12 cellular contexts compared by ENCODE assay signal in the genomic region with DNA sequence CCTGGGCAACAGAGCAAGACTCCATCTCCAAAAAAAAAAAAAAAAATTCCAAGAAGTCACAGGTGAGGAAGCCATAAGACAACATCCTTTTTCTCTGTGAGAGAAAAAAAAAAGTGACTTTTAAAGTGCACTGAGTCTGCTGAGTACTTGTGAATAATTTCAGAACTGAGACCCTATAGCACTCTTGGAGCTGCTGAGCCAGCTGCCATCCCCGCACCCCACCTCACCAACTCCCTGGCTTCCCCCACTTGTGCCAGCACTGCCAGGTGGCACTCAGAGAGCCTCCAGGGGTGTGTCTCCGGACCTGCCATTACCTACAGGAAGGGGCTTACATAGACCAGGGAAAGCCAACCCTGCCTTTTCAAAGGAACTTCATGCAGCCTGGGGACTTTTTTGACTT.
"Had no signal": no experiment of that assay in that cellular context is flagged by ENCODE, and none has a peak within 500 bp of the region (broad histone marks: within the 10 kb centered on the region; RNA-seq: fewer than 3 reads in every experiment).

No MANE protein-coding gene starts in this region.

- H3K4me3 ChIP-seq: lung, smooth muscle cell, tibial nerve had no signal

- H3K27me3 ChIP-seq: tibial nerve had no signal

- H3K9me3 ChIP-seq: tibial nerve had no signal

- H3K36me3 ChIP-seq: tibial nerve had no signal

- DNase-seq: activated CD4-positive, alpha-beta T cell treated with anti-CD3 and anti-CD28 coated beads, Interleukin-2, amount 50 U/mL, for 4 hours; activated effector memory CD4-positive, alpha-beta T cell treated with anti-CD3 and anti-CD28 coated beads, Interleukin-2, amount 50 U/mL, for 16 hours; activated T-cell treated with anti-CD3 and anti-CD28 coated beads, Interleukin-2, amount 50 U/mL, for 72 hours; cerebellar nuclear complex; cortex of kidney; head of caudate nucleus; stimulated activated CD8-positive, alpha-beta memory T cell treated with anti-CD3 and anti-CD28 coated beads, Interleukin-4, amount 100 ng/mL, for 48 hours had no signal

- H3K4me1 ChIP-seq: tibial nerve had no signal

- H3K4me2 ChIP-seq: smooth muscle cell had no signal

- H3K27ac ChIP-seq: tibial nerve had no signal

- ATAC-seq: natural killer cell treated with Interleukin-12 subunit alpha and Interleukin-12 subunit beta and Interleukin-15 and Interleukin-18, amount 100 ng/mL, for 72 hours; sciatic nerve had no signal
